In the genomic region with DNA sequence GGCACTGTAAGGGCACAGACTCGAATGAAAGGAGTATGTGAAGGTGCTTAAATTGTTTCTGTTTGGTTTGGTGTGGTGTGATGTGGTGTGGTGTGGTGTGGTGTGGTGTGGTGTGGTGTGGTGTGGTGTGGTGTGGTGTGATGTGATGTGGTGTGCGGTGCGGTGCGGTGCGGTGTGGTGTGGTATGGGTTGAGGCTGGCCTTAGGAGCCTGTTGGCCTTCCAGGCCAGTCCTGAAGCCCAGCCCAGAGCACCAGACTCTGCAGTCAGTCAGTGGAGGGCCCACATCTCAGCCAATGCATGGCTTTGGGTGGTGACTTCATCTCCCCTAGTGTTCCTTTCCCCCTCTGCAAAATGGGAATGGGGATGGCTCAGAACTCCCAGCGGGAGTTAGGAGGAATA, we compare ENCODE assay signal across 29 cellular contexts.
"Had no signal": no experiment of that assay in that cellular context is flagged by ENCODE, and none has a peak within 500 bp of the region (broad histone marks: within the 10 kb centered on the region; RNA-seq: fewer than 3 reads in every experiment).

No MANE protein-coding gene starts in this region.

- H3K27ac Mint-ChIP-seq: stimulated activated effector memory CD8-positive, alpha-beta T cell treated with anti-CD3 and anti-CD28 coated beads, Interleukin-12 subunit alpha, Interleukin-12 subunit beta, amount 100 ng/mL, for 72 hours; stimulated activated memory B cell treated with anti-CD40 and anti-IgM and Interleukin-4, amounts not matched to agents 10 μg/mL and 1 μg/mL and 100 μg/mL, for 72 hours; stimulated activated naive B cell treated with anti-CD40 and anti-IgM and Interleukin-4, amounts not matched to agents 10 μg/mL and 1 μg/mL and 100 μg/mL, for 72 hours; stimulated activated naive CD8-positive, alpha-beta T cell treated with anti-CD3 and anti-CD28 coated beads, Interleukin-15, amount 100 ng/mL, for 72 hours; stimulated activated naive CD8-positive, alpha-beta T cell treated with anti-CD3 and anti-CD28 coated beads, Interleukin-15, Interleukin-2, amounts not matched to agents 100 ng/mL and 50 ng/mL, for 24 hours; type B pancreatic cell had no signal

- H3K36me3 ChIP-seq: stomach, suprapubic skin, thoracic aorta, thyroid gland, tibial artery, tibial nerve, transverse colon, upper lobe of left lung, upper lobe of right lung, uterus, vagina had no signal

- H3K4me1 Mint-ChIP-seq: stimulated activated effector memory CD8-positive, alpha-beta T cell treated with anti-CD3 and anti-CD28 coated beads, Interleukin-12 subunit alpha, Interleukin-12 subunit beta, amount 100 ng/mL, for 72 hours; stimulated activated memory B cell treated with anti-CD40 and anti-IgM and Interleukin-4, amounts not matched to agents 10 μg/mL and 1 μg/mL and 100 μg/mL, for 72 hours; stimulated activated naive B cell treated with anti-CD40 and anti-IgM and Interleukin-4, amounts not matched to agents 10 μg/mL and 1 μg/mL and 100 μg/mL, for 72 hours; stimulated activated naive CD8-positive, alpha-beta T cell treated with anti-CD3 and anti-CD28 coated beads, Interleukin-15, amount 100 ng/mL, for 72 hours had no signal

- H3K4me1 ChIP-seq: stomach, suprapubic skin, testis, thyroid gland, tibial nerve, transverse colon, upper lobe of left lung, upper lobe of right lung, uterus, vagina had no signal

- H3K36me3 Mint-ChIP-seq: stimulated activated effector memory CD8-positive, alpha-beta T cell treated with anti-CD3 and anti-CD28 coated beads, Interleukin-12 subunit alpha, Interleukin-12 subunit beta, amount 100 ng/mL, for 72 hours; stimulated activated memory B cell treated with anti-CD40 and anti-IgM and Interleukin-4, amounts not matched to agents 10 μg/mL and 1 μg/mL and 100 μg/mL, for 72 hours; stimulated activated naive B cell treated with anti-CD40 and anti-IgM and Interleukin-4, amounts not matched to agents 10 μg/mL and 1 μg/mL and 100 μg/mL, for 72 hours; type B pancreatic cell had no signal

- FAIRE-seq: urothelium cell line had no signal

- H3K9me3 ChIP-seq: suprapubic skin, testis, thoracic aorta, thyroid gland, tibial artery, tibial nerve, transverse colon, upper lobe of left lung, upper lobe of right lung, uterus, vagina had no signal

- H3K27me3 ChIP-seq: testis, thyroid gland, tibial artery, tibial nerve, transverse colon, upper lobe of left lung, upper lobe of right lung, uterus, vagina had no signal

- DNase-seq: stimulated activated CD4-positive, alpha-beta T cell treated with anti-CD3 and anti-CD28 coated beads, Interleukin-2, amount 100 ng/mL, for 48 hours; stimulated activated CD4-positive, alpha-beta T cell treated with anti-CD3 and anti-CD28 coated beads, Interleukin-4, amount 100 ng/mL, for 1 hour; stimulated activated CD4-positive, alpha-beta T cell treated with anti-CD3 and anti-CD28 coated beads, Interleukin-4, amount 100 ng/mL, for 24 hours; stimulated activated CD4-positive, alpha-beta T cell treated with anti-CD3 and anti-CD28 coated beads, Interleukin-4, amount 100 ng/mL, for 4 hours; stimulated activated CD8-positive, alpha-beta memory T cell treated with anti-CD3 and anti-CD28 coated beads, Interleukin-4, amount 100 ng/mL, for 48 hours; stimulated activated naive B cell treated with anti-CD40 and anti-IgM and Interleukin-4, amounts not matched to agents 10 μg/mL and 1 μg/mL and 100 μg/mL, for 72 hours; stimulated activated naive CD4-positive, alpha-beta T cell; stimulated activated naive CD4-positive, alpha-beta T cell treated with Interleukin-2 at 50 U/mL for 16 hours; stimulated activated naive CD8-positive, alpha-beta T cell treated with anti-CD3 and anti-CD28 coated beads, Interleukin-15, amount 100 ng/mL, for 72 hours; stimulated activated naive CD8-positive, alpha-beta T cell treated with anti-CD3 and anti-CD28 coated beads, Interleukin-15, Interleukin-2, amounts not matched to agents 100 U/mL and 50 U/mL, for 24 hours; stomach; substantia nigra; testis; thyroid gland; tibial artery; transverse colon; trophoblast cell; upper lobe of left lung; upper lobe of right lung; uterus had no signal

- H3K27ac ChIP-seq: stomach, suprapubic skin, testis, thoracic aorta, thyroid gland, tibial artery, tibial nerve, transverse colon, upper lobe of left lung, upper lobe of right lung, uterus, vagina had no signal

- H3K4me3 ChIP-seq: stomach, suprapubic skin, testis, thoracic aorta, thyroid gland, tibial artery, tibial nerve, transverse colon, upper lobe of left lung, upper lobe of right lung, uterus, vagina had no signal

- H3K4me3 Mint-ChIP-seq: stimulated activated effector memory CD8-positive, alpha-beta T cell treated with anti-CD3 and anti-CD28 coated beads, Interleukin-12 subunit alpha, Interleukin-12 subunit beta, amount 100 ng/mL, for 72 hours; stimulated activated memory B cell treated with anti-CD40 and anti-IgM and Interleukin-4, amounts not matched to agents 10 μg/mL and 1 μg/mL and 100 μg/mL, for 72 hours; stimulated activated naive B cell treated with anti-CD40 and anti-IgM and Interleukin-4, amounts not matched to agents 10 μg/mL and 1 μg/mL and 100 μg/mL, for 72 hours; stimulated activated naive CD8-positive, alpha-beta T cell treated with anti-CD3 and anti-CD28 coated beads, Interleukin-15, amount 100 ng/mL, for 72 hours; stimulated activated naive CD8-positive, alpha-beta T cell treated with anti-CD3 and anti-CD28 coated beads, Interleukin-15, Interleukin-2, amounts not matched to agents 100 ng/mL and 50 ng/mL, for 24 hours; type B pancreatic cell had no signal

- H3K9me3 Mint-ChIP-seq: stimulated activated naive CD8-positive, alpha-beta T cell treated with anti-CD3 and anti-CD28 coated beads, Interleukin-15, Interleukin-2, amounts not matched to agents 100 ng/mL and 50 ng/mL, for 24 hours; type B pancreatic cell had no signal
